Comparison of ENCODE assay signal across 8 cellular contexts in the genomic region with DNA sequence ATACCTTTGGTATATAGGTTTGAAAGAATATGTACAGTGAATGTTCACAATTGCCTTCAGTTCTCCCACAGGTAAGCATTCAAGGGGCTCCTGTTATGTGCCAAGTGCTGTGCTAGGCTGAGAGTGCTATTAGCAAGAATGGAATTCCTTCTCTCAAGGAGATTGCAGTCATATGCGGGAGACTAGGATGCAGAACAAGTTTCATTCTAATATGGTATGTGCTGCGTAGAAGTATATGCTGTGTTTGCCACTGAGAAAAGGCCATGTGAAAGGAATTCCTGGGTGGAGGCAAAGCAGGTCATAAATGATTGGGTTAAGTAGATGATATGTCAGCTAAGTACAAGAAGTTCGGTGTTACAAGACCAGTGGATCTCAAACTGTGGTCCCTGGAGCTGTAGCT.
"Had no signal": no experiment of that assay in that cellular context is flagged by ENCODE, and none has a peak within 500 bp of the region (broad histone marks: within the 10 kb centered on the region; RNA-seq: fewer than 3 reads in every experiment).

No MANE protein-coding gene starts in this region.

- H3K4me1 ChIP-seq: HAP-1 had no signal

- H2AFZ ChIP-seq: GM23248, GM23338 had no signal

- H3K27ac ChIP-seq: GM23248 had no signal

- H3K9ac ChIP-seq: GM23248 had no signal

- H3K36me3 ChIP-seq: HAP-1 had no signal

- DNase-seq: GM23248, GOT3, H7, H9, HCEC 1CT, HFFc6 had no signal

- H3K4me3 ChIP-seq: GM23248, GM23338, HAP-1 had no signal

- H3K4me2 ChIP-seq: GM23338 had no signal
